In the genomic region with DNA sequence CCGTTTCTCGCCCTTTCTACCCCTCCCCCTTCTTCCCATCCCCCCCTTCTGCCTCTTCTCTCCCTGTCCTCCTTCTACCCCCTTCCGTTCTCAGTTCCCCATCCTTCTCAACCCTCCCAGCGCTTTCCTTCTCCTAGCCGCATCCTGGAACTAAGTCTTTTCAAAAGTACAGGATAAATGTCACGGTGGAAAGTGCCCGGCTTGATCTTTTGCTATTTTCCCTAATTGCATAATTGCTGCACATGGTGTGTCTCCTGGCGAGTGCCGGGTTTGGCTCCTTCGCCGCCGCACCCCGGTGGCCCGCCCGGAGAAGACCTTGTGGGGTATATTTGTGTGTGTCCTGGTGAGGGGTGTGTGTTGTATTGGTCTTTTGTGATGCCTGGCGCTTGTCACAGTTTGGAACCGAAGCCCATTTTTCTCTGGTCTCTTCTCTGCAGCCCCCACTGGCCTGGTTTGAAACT, we compare ENCODE assay signal across 8 cellular contexts. TPM values are rescaled to one million over a fixed set of nuclear protein-coding genes. Genes with fewer than 3 reads are reported as not detected.
DNase-seq lines count a peak whose midpoint lies in the region; ATAC-seq, FAIRE-seq and TF ChIP-seq lines count a peak whose summit lies in the region.

No MANE protein-coding gene starts in this region.

- peak overlapping the region; percentile 83 to 94 (median 85) for H3K4me3 ChIP-seq in Peyer's patch

- no peaks in the 10 kb centered on the region for H3K9me3 ChIP-seq in Peyer's patch

- peak overlapping the region; percentile 68 to 84 (median 74) for H3K27ac ChIP-seq in Peyer's patch

- peak; percentile 16 for FAIRE-seq in GM12891 (lab: Jason Lieb, UNC)

- no peak for DNase-seq in GM12891 (ENCODE audit: insufficient read length, low spot score)
- no peak for DNase-seq in Peyer's patch
- DNase-seq in cerebellum (ENCODE audit: low spot score), result peak; percentile 20
- DNase-seq in left kidney (ENCODE audit: low read depth, low spot score), result peak; percentile 63
- peak; percentile 2 for DNase-seq in stimulated activated CD4-positive, alpha-beta T cell treated with anti-CD3 and anti-CD28 coated beads, Interleukin-2, amount 100 ng/mL, for 4 hours (ENCODE audit: low read depth)
- no peak for DNase-seq in T1000 (lab: John Stamatoyannopoulos, UW)
- no peak for DNase-seq in dedifferentiated amniotic fluid mesenchymal stem cell (ENCODE audit: extremely low spot score)

- H3K27me3 ChIP-seq in Peyer's patch, result no peaks in the 10 kb centered on the region

- no peak for TF ChIP-seq CTCF in Peyer's patch (IDR thresholded peaks at IDR 0.05)

- no peaks in the 10 kb centered on the region for H3K36me3 ChIP-seq in Peyer's patch

- ATAC-seq in HG02840 (IDR thresholded peaks at IDR 0.05; ENCODE audit: low FRiP score, unreplicated experiment), result peak; percentile 14

- TF ChIP-seq POLR2A in GM12891 (IDR thresholded peaks at IDR 0.05; ENCODE audit: low read depth, low read length) (no peak), Peyer's patch (IDR thresholded peaks at IDR 0.05) (no peak)

- peaks cover 0 to 9% (median 0%) of the 10 kb centered on the region in 4 donors for H3K4me1 ChIP-seq in Peyer's patch

TF ChIP-seq in GM12891, 5 proteins besides CTCF, POLR2A, EP300 and RAD21:
- TF ChIP-seq POLR2AphosphoS5 (IDR thresholded peaks at IDR 0.05; ENCODE audit: low read depth, low read length) (no peak), TAF1 (IDR thresholded peaks at IDR 0.05; ENCODE audit: low read depth, low read length) (no peak), PAX5 (IDR thresholded peaks at IDR 0.05; ENCODE audit: insufficient read depth, low read length, severe bottlenecking) (no peak), SPI1 (IDR thresholded peaks at IDR 0.05; ENCODE audit: low read depth, low read length) (peak; percentile 75), POU2F2 (IDR thresholded peaks at IDR 0.05; ENCODE audit: low read depth, low read length) (no peak)
TF ChIP-seq in GM12891: peak in this region for 1.

RNA-seq across cellular contexts. Expression of a gene that starts 0.6 kb away (rescaled TPM):
- polyA plus RNA-seq in GM12891 (2012; ENCODE audit: low read depth, missing spikeins), result 18.8 TPM
- total RNA-seq in Peyer's patch (10 to 100 TPM in 2 of 4 donors, 1 to 10 TPM in 1, under 1 TPM in 1; 0.70 to 37.1 (median 20.8) TPM), cerebellum (26.6 TPM)

Comparison
In these comparisons a context has a peak if more than half of its experiments do, and no peak if none do; other contexts are left out.
1. DNase-seq: peak in cerebellum (single experiment), left kidney (single experiment) and stimulated activated CD4-positive, alpha-beta T cell treated with anti-CD3 and anti-CD28 coated beads, Interleukin-2, amount 100 ng/mL, for 4 hours (single experiment); none in GM12891 (single experiment), Peyer's patch (0 of 3), T1000 (single experiment) and dedifferentiated amniotic fluid mesenchymal stem cell (single experiment).